Comparison of ENCODE assay signal across 1 cellular context in the genomic region with DNA sequence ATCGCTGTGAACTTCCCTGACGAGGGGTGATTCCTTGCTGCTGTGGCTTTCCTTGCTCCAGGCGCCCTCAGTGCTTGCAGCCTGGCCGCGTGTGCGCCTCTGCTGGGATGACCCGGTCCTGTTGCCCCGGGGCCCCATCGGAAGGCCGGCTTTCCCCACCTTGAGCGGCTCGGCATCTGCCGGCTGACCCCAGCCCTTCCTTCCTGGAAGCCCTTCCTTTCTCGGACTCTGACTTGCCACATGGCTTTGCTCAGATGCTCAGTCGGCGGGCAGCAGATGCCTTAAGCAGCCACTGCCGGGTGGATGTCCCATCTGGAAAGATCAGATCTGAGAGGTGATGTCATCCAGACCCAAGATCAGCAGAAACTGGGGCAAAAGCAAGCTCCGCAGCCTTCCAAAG.
TF ChIP-seq lines count a peak whose summit lies in the region.

No MANE protein-coding gene starts in this region.

TF ChIP-seq in GM23338, 12 proteins besides CTCF, POLR2A, EP300 and RAD21 (continued from another document):
- TF ChIP-seq, protein P1, sequence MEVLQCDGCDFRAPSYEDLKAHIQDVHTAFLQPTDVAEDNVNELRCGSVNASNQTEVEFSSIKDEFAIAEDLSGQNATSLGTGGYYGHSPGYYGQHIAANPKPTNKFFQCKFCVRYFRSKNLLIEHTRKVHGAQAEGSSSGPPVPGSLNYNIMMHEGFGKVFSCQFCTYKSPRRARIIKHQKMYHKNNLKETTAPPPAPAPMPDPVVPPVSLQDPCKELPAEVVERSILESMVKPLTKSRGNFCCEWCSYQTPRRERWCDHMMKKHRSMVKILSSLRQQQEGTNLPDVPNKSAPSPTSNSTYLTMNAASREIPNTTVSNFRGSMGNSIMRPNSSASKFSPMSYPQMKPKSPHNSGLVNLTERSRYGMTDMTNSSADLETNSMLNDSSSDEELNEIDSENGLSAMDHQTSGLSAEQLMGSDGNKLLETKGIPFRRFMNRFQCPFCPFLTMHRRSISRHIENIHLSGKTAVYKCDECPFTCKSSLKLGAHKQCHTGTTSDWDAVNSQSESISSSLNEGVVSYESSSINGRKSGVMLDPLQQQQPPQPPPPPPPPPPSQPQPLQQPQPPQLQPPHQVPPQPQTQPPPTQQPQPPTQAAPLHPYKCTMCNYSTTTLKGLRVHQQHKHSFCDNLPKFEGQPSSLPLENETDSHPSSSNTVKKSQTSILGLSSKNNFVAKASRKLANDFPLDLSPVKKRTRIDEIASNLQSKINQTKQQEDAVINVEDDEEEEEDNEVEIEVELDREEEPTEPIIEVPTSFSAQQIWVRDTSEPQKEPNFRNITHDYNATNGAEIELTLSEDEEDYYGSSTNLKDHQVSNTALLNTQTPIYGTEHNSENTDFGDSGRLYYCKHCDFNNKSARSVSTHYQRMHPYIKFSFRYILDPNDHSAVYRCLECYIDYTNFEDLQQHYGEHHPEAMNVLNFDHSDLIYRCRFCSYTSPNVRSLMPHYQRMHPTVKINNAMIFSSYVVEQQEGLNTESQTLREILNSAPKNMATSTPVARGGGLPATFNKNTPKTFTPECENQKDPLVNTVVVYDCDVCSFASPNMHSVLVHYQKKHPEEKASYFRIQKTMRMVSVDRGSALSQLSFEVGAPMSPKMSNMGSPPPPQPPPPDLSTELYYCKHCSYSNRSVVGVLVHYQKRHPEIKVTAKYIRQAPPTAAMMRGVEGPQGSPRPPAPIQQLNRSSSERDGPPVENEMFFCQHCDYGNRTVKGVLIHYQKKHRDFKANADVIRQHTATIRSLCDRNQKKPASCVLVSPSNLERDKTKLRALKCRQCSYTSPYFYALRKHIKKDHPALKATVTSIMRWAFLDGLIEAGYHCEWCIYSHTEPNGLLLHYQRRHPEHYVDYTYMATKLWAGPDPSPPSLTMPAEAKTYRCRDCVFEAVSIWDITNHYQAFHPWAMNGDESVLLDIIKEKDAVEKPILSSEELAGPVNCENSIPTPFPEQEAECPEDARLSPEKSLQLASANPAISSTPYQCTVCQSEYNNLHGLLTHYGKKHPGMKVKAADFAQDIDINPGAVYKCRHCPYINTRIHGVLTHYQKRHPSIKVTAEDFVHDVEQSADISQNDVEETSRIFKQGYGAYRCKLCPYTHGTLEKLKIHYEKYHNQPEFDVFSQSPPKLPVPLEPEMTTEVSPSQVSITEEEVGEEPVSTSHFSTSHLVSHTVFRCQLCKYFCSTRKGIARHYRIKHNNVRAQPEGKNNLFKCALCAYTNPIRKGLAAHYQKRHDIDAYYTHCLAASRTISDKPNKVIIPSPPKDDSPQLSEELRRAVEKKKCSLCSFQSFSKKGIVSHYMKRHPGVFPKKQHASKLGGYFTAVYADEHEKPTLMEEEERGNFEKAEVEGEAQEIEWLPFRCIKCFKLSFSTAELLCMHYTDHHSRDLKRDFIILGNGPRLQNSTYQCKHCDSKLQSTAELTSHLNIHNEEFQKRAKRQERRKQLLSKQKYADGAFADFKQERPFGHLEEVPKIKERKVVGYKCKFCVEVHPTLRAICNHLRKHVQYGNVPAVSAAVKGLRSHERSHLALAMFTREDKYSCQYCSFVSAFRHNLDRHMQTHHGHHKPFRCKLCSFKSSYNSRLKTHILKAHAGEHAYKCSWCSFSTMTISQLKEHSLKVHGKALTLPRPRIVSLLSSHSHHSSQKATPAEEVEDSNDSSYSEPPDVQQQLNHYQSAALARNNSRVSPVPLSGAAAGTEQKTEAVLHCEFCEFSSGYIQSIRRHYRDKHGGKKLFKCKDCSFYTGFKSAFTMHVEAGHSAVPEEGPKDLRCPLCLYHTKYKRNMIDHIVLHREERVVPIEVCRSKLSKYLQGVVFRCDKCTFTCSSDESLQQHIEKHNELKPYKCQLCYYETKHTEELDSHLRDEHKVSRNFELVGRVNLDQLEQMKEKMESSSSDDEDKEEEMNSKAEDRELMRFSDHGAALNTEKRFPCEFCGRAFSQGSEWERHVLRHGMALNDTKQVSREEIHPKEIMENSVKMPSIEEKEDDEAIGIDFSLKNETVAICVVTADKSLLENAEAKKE (CRISPR knock-in tag; IDR thresholded peaks at IDR 0.05), result no peak
- TF ChIP-seq REST (IDR thresholded peaks at IDR 0.05; ENCODE audit: unreplicated experiment), result no peak
- TF ChIP-seq STAT1 (IDR thresholded peaks at IDR 0.05; ENCODE audit: unreplicated experiment), result no peak
- no peak for TF ChIP-seq POLR2AphosphoS5 (IDR thresholded peaks at IDR 0.05; ENCODE audit: low read depth)
- no peak for TF ChIP-seq EZH2 (IDR thresholded peaks at IDR 0.05; ENCODE audit: low read depth, unreplicated experiment)
